In genomic region chr17:6831662-6832263, GRCh38 we compare ENCODE assay signal across 8 cellular contexts. TPM values are rescaled to one million over a fixed set of nuclear protein-coding genes. Genes with fewer than 3 reads are reported as not detected.
A peak's percentile ranks its signal among the peaks of the same experiment; 100 is the strongest.
DNase-seq lines count a peak whose midpoint lies in the region; ATAC-seq and TF ChIP-seq lines count a peak whose summit lies in the region.

Gene TEKT1, minus strand, starts transcription at chr17:6831729. Its CDS starts 1,353 bp downstream, at chr17:6830376.

- peaks cover 12% of the 10 kb centered on the region for H3K27me3 ChIP-seq in IMR-90 (ENCODE audit: control insufficient read depth, insufficient read depth, low read length)

- CTCF ChIA-PET in IMR-90 (lab: Yijun Ruan, JAX): no interaction called here

- H3K79me1 ChIP-seq in IMR-90 (ENCODE audit: low read depth in 1 of 2, low read length in 2 of 2): no peaks in the 10 kb centered on the region

- no peak within 1 kb of the TSS for H2AK5ac ChIP-seq in IMR-90 (ENCODE audit: low read depth, low read length)

- no peak within 1 kb of the TSS for H3K23ac ChIP-seq in IMR-90 (ENCODE audit: low read depth, low read length)

- no peaks in the 10 kb centered on the region for H3K4me1 ChIP-seq in IMR-90 (ENCODE audit: control insufficient read depth, insufficient read depth, low read length)

- no peak within 1 kb of the TSS for H2BK5ac ChIP-seq in IMR-90 (ENCODE audit: low read depth, low read length, poor library complexity, severe bottlenecking)

- H3K36me3 Mint-ChIP-seq in activated CD4-positive, alpha-beta T cell treated with anti-CD3 and anti-CD28 coated beads, Interleukin-2, amount 10 ng/mL, durations not matched to agents 24 days and 14 days (ENCODE audit: low read depth): no peaks in the 10 kb centered on the region

- no peak within 1 kb of the TSS for H3K27ac ChIP-seq in IMR-90 (ENCODE audit: insufficient read depth, low read length)

- no peak within 1 kb of the TSS for H3K14ac ChIP-seq in IMR-90 (replicated peaks; ENCODE audit: low read depth, low read length)

- H3K9me3 Mint-ChIP-seq in activated CD4-positive, alpha-beta T cell treated with anti-CD3 and anti-CD28 coated beads, Interleukin-2, amount 10 ng/mL, durations not matched to agents 24 days and 14 days: no peaks in the 10 kb centered on the region

- no peak for TF ChIP-seq CTCF in IMR-90 (conservative IDR thresholded peaks at IDR 0.05; ENCODE audit: low read depth, low read length)

- H3K27ac Mint-ChIP-seq in activated CD4-positive, alpha-beta T cell treated with anti-CD3 and anti-CD28 coated beads, Interleukin-2, amount 10 ng/mL, durations not matched to agents 24 days and 14 days: no peak within 1 kb of the TSS

- TF ChIP-seq RAD21 in IMR-90 (IDR thresholded peaks at IDR 0.05; ENCODE audit: low read length): no peak

- peak within 1 kb of the TSS; percentile 57; the same call in 1 of the 2 replicates for H3K4me2 ChIP-seq in IMR-90 (ENCODE audit: low read depth, low read length)

- TF ChIP-seq POLR2A in IMR-90 (IDR thresholded peaks at IDR 0.05; ENCODE audit: low read depth, low read length): no peak

- intact Hi-C loops in IMR-90 (cut with micrococcal nuclease): no loop called here
- intact Hi-C loops in activated CD4-positive, alpha-beta T cell treated with anti-CD3 and anti-CD28 coated beads, Interleukin-2, amount 10 ng/mL, durations not matched to agents 24 days and 14 days (cut with micrococcal nuclease): loop anchor here (5.0 kb wide), 1 partner anchor 164 kb away; no protein-coding TSS in a partner anchor

- no peak within 1 kb of the TSS for H2AK9ac ChIP-seq in IMR-90 (replicated peaks; ENCODE audit: low read depth, low read length, poor library complexity)

- DNase-seq in COLO829 (ENCODE audit: low spot score) (peak; percentile 25), IMR-90 (peak; percentile 26), dermis blood vessel endothelial cell (peak; percentile 79), kidney tubule cell (ENCODE audit: low spot score) (peak; percentile 77), NCI-H1048 (lab: John Stamatoyannopoulos, UW) (no peak), HT-29 (ENCODE audit: low spot score) (no peak)
- peak; percentile 93 for DNase-seq in activated CD4-positive, alpha-beta T cell treated with anti-CD3 and anti-CD28 coated beads, Interleukin-2, amount 10 ng/mL, durations not matched to agents 24 days and 14 days
- peak; percentile 26 to 49 (median 39) for DNase-seq in stimulated activated CD4-positive, alpha-beta T cell treated with anti-CD3 and anti-CD28 coated beads, Interleukin-1b, Interleukin-23, amount 100 ng/mL, for 24 hours (ENCODE audit: low read depth in 4 of 4, low spot score in 1 of 4)

- H3K9me1 ChIP-seq in IMR-90 (ENCODE audit: insufficient read depth, low read length): no peaks in the 10 kb centered on the region

- H3K27me3 Mint-ChIP-seq in activated CD4-positive, alpha-beta T cell treated with anti-CD3 and anti-CD28 coated beads, Interleukin-2, amount 10 ng/mL, durations not matched to agents 24 days and 14 days: peaks cover 63% of the 10 kb centered on the region

- POLR2A ChIA-PET in IMR-90 (lab: Charles Lee; ENCODE audit: unreplicated experiment): no interaction called here

- H3K36me3 ChIP-seq in IMR-90 (ENCODE audit: control insufficient read depth, insufficient read depth, low read length): no peaks in the 10 kb centered on the region

- no peak within 1 kb of the TSS for H2BK15ac ChIP-seq in IMR-90 (ENCODE audit: low read depth, low read length)

- no peak within 1 kb of the TSS for H3K4ac ChIP-seq in IMR-90 (ENCODE audit: low read depth, low read length)

- H4K5ac ChIP-seq in IMR-90 (ENCODE audit: low read depth, low read length): no peak within 1 kb of the TSS

- H2AFZ ChIP-seq in IMR-90 (replicated peaks; ENCODE audit: low read length, poor library complexity): peak within 1 kb of the TSS; percentile 24

- H2BK120ac ChIP-seq in IMR-90 (ENCODE audit: low read depth, low read length): no peak within 1 kb of the TSS

- dilution Hi-C loops in IMR-90 (cut with HindIII; ENCODE audit: low sequenced_read_pairs, unreplicated experiment): no loop called here

- no peak within 1 kb of the TSS for H3K56ac ChIP-seq in IMR-90 (ENCODE audit: extremely low read depth, insufficient read depth, low read length)

- BruUV-seq in IMR-90 (replicated peaks; lab: Mats Ljungman, UMichigan): no TSS peak

- H3K4me3 ChIP-seq in IMR-90 (ENCODE audit: insufficient read depth, low read depth, low read length): no peak within 1 kb of the TSS

- H2BK20ac ChIP-seq in IMR-90 (ENCODE audit: low read depth, low read length): no peak within 1 kb of the TSS

- in situ Hi-C loops in IMR-90 (cut with MboI; ENCODE audit: low sequenced_read_pairs): loop anchor here (10.0 kb wide), 1 partner anchor 167 kb away; no protein-coding TSS in a partner anchor

- no peak within 1 kb of the TSS for H4K8ac ChIP-seq in IMR-90 (ENCODE audit: low read depth in 2 of 2, low read length in 2 of 2)

- H3K18ac ChIP-seq in IMR-90 (ENCODE audit: low read depth, low read length): no peak within 1 kb of the TSS

- no peak within 1 kb of the TSS for H3K9ac ChIP-seq in IMR-90 (ENCODE audit: low read depth, low read length)

- 4% methylated on average over 5 of the region's 35 CpGs; no CpG with 5 or more reads in 1 of the 2 experiments for WGBS in IMR-90 (ENCODE audit: extremely low coverage in 2 of 2, insufficient read length in 1 of 2), 2 experiments

- no peaks in the 10 kb centered on the region for H3K9me3 ChIP-seq in IMR-90 (ENCODE audit: control insufficient read depth, insufficient read depth, low read length)

- H4K20me1 ChIP-seq in IMR-90 (ENCODE audit: insufficient read depth, low read length): no peaks in the 10 kb centered on the region

- peak; percentile 87 for ATAC-seq in IMR-90 (ENCODE audit: low read depth)

- peak within 1 kb of the TSS; percentile 81 for H3K4me3 Mint-ChIP-seq in activated CD4-positive, alpha-beta T cell treated with anti-CD3 and anti-CD28 coated beads, Interleukin-2, amount 10 ng/mL, durations not matched to agents 24 days and 14 days

- H4K91ac ChIP-seq in IMR-90 (ENCODE audit: insufficient read depth, low read depth, low read length): no peak within 1 kb of the TSS

- H3K4me1 Mint-ChIP-seq in activated CD4-positive, alpha-beta T cell treated with anti-CD3 and anti-CD28 coated beads, Interleukin-2, amount 10 ng/mL, durations not matched to agents 24 days and 14 days: peaks cover 9% of the 10 kb centered on the region

TF ChIP-seq in IMR-90, 13 proteins besides CTCF, POLR2A, EP300 and RAD21:
- TF ChIP-seq RCOR1 (IDR thresholded peaks at IDR 0.05; ENCODE audit: insufficient replicate concordance, low read length): no peak
- TF ChIP-seq SMC3 (IDR thresholded peaks at IDR 0.05; ENCODE audit: low read depth, low read length): no peak
- TF ChIP-seq CEBPB (IDR thresholded peaks at IDR 0.05; ENCODE audit: low read depth, low read length): no peak
- no peak for TF ChIP-seq NFE2L2 (IDR thresholded peaks at IDR 0.05; ENCODE audit: low read depth, low read length)
- peak; percentile 94 for TF ChIP-seq RFX5 (IDR thresholded peaks at IDR 0.05; ENCODE audit: low read depth, low read length)
- no peak for TF ChIP-seq CHD1 (IDR thresholded peaks at IDR 0.05; ENCODE audit: low read depth, low read length)
- no peak for TF ChIP-seq FOS (IDR thresholded peaks at IDR 0.05; ENCODE audit: low read depth, low read length)

RNA-seq across cellular contexts. Expression of gene TEKT1, which starts in this region (rescaled TPM):
- total RNA-seq in IMR-90 (2012; rRNA removed) (not detected in 2 replicates), dermis blood vessel endothelial cell (not detected in 2 replicates)
- polyA plus RNA-seq in IMR-90 (2012; rRNA removed): not detected in 2 replicates
- polyA plus RNA-seq in IMR-90 (2012; cell fraction: cytosol; rRNA removed): not detected in 2 replicates
- polyA plus RNA-seq in IMR-90 (2012; cell fraction: nucleus; rRNA removed; ENCODE audit: low replicate concordance): not detected in 2 replicates
- not detected in 2 replicates for total RNA-seq in activated CD4-positive, alpha-beta T cell treated with anti-CD3 and anti-CD28 coated beads, Interleukin-2, amount 10 ng/mL, durations not matched to agents 24 days and 14 days
- not detected in 2 replicates for total RNA-seq in HT-29 (2014; rRNA removed; shearing (Covaris generic))

Comparison
In these comparisons a context has a peak if more than half of its experiments do, and no peak if none do; other contexts are left out.
1. Peak in DNase-seq, ATAC-seq and H3K4me2 ChIP-seq in IMR-90; RNA of the gene not detected or under 1 TPM.
2. Peak in DNase-seq in activated CD4-positive, alpha-beta T cell treated with anti-CD3 and anti-CD28 coated beads, Interleukin-2, amount 10 ng/mL, durations not matched to agents 24 days and 14 days; RNA of the gene not detected or under 1 TPM.
3. Peak in DNase-seq in dermis blood vessel endothelial cell; RNA of the gene not detected or under 1 TPM.
4. DNase-seq: peak in COLO829 (single experiment), kidney tubule cell (single experiment) and stimulated activated CD4-positive, alpha-beta T cell treated with anti-CD3 and anti-CD28 coated beads, Interleukin-1b, Interleukin-23, amount 100 ng/mL, for 24 hours (4 of 4); none in NCI-H1048 (single experiment) and HT-29 (single experiment).